Comparison of ENCODE assay signal across 8 cellular contexts in the genomic region with DNA sequence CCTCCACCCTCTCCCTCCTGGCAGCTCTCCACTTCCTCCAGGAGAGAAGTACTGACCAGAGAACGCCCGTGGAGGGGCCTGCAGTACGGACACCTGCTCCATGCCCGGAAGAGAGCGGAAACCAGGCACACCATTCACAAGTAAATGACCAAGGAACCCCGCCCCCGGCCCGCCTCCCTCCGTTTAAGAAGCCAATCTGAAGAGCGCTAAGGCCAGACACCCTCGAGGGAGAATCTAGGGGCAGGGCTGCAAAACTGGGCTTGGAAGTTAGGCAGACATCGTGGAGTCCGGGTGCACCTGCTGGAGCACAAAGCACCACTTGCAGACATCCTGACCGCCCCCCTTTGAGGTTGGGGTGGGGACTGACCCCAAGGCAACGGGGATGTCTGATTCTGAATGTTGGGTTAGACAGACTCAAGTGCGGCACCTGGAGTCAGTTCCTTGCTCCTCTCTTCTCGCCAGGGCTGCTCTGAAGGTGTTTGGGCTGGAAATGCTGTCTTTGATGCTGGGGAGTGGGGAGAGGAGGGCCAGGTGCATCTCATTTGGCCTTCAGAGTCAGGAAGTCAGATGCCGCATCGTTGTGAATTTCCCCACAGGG. TPM values are rescaled to one million over a fixed set of nuclear protein-coding genes. Genes with fewer than 3 reads are reported as not detected.
DNase-seq lines count a peak whose midpoint lies in the region; ATAC-seq and TF ChIP-seq lines count a peak whose summit lies in the region.

No MANE protein-coding gene starts in this region.

- CTCF ChIA-PET in activated CD8-positive, alpha-beta T cell treated with anti-CD3 and anti-CD28 coated beads, Interleukin-2, amount 10 ng/mL, durations not matched to agents 7 days and 5 days (lab: Charles Lee) = interaction anchor here (1.1 to 2.9 kb wide), 5 partner anchors 15 to 300 kb away, joined by 4 to 18 read pairs (median 10); no protein-coding TSS in a partner anchor

- peak overlapping the region; percentile 90 for H3K27ac Mint-ChIP-seq in activated CD8-positive, alpha-beta T cell treated with anti-CD3 and anti-CD28 coated beads, Interleukin-2, amount 10 ng/mL, durations not matched to agents 7 days and 5 days

- POLR2A ChIA-PET in activated CD8-positive, alpha-beta T cell treated with anti-CD3 and anti-CD28 coated beads, Interleukin-2, amount 10 ng/mL, durations not matched to agents 7 days and 5 days (lab: Charles Lee) = interaction anchor here (0.6 to 2.3 kb wide), 5 partner anchors 10 to 42 kb away, joined by 3 to 10 read pairs (median 5); a partner anchor contains a TSS

- H3K9me3 ChIP-seq in effector memory CD4-positive, alpha-beta T cell (ENCODE audit: control insufficient read depth, low read length) = no peaks in the 10 kb centered on the region
- H3K9me3 ChIP-seq in mesodermal cell (ENCODE audit: control insufficient read depth, low read length) = no peaks in the 10 kb centered on the region

- peaks cover 29% of the 10 kb centered on the region for H3K36me3 Mint-ChIP-seq in activated CD8-positive, alpha-beta T cell treated with anti-CD3 and anti-CD28 coated beads, Interleukin-2, amount 10 ng/mL, durations not matched to agents 7 days and 5 days (ENCODE audit: low read depth)

- no peaks in the 10 kb centered on the region for H3K9me3 Mint-ChIP-seq in activated CD8-positive, alpha-beta T cell treated with anti-CD3 and anti-CD28 coated beads, Interleukin-2, amount 10 ng/mL, durations not matched to agents 7 days and 5 days (ENCODE audit: insufficient read depth)

- H3K27me3 Mint-ChIP-seq in activated CD8-positive, alpha-beta T cell treated with anti-CD3 and anti-CD28 coated beads, Interleukin-2, amount 10 ng/mL, durations not matched to agents 7 days and 5 days (ENCODE audit: low read depth) = no peaks in the 10 kb centered on the region

- H3K4me1 ChIP-seq in effector memory CD4-positive, alpha-beta T cell (ENCODE audit: control insufficient read depth, insufficient read depth, low read length, poor library complexity, severe bottlenecking) = peaks cover 18% of the 10 kb centered on the region
- peaks cover 33% of the 10 kb centered on the region for H3K4me1 ChIP-seq in mesodermal cell (ENCODE audit: control insufficient read depth, insufficient read depth, low read length, poor library complexity, severe bottlenecking)

- DNase-seq in AG08396 (ENCODE audit: low spot score) (peak; percentile 87), NCI-H82 treated with DMSO at 0.1 percent for 48 hours (lab: John Stamatoyannopoulos, UW; ENCODE audit: unreplicated experiment) (peak; percentile 77)
- DNase-seq in activated CD8-positive, alpha-beta T cell treated with anti-CD3 and anti-CD28 coated beads, Interleukin-2, amount 10 ng/mL, durations not matched to agents 7 days and 5 days = peak; percentile 90
- DNase-seq in effector memory CD4-positive, alpha-beta T cell = peak; percentile 63 to 74 (median 72)
- peak; percentile 70 to 76 for DNase-seq in stimulated activated CD8-positive, alpha-beta memory T cell treated with anti-CD3 and anti-CD28 coated beads, Interleukin-15, amount 100 ng/mL, for 48 hours (ENCODE audit: low read depth in 2 of 2)

- peak; percentile 59 for TF ChIP-seq POLR2A in GM18951 (IDR thresholded peaks at IDR 0.05; ENCODE audit: extremely low read depth, insufficient read depth, insufficient read length)

- H3K27ac ChIP-seq in effector memory CD4-positive, alpha-beta T cell (ENCODE audit: insufficient read depth, low read length, poor library complexity, severe bottlenecking) = peak overlapping the region; percentile 76
- H3K27ac ChIP-seq in mesodermal cell (ENCODE audit: low read depth, low read length, severe bottlenecking) = peak overlapping the region; percentile 76

- H3K4me3 Mint-ChIP-seq in activated CD8-positive, alpha-beta T cell treated with anti-CD3 and anti-CD28 coated beads, Interleukin-2, amount 10 ng/mL, durations not matched to agents 7 days and 5 days = peak overlapping the region; percentile 88

- peak overlapping the region; percentile 95 for H3K4me3 ChIP-seq in effector memory CD4-positive, alpha-beta T cell (ENCODE audit: insufficient read depth, low read depth, low read length, poor library complexity, severe bottlenecking)
- H3K4me3 ChIP-seq in mesodermal cell (ENCODE audit: extremely low read depth, insufficient read depth, low read length, poor library complexity, severe bottlenecking) = peak overlapping the region; percentile 91

- no peaks in the 10 kb centered on the region for H3K27me3 ChIP-seq in effector memory CD4-positive, alpha-beta T cell (replicated peaks; ENCODE audit: control insufficient read depth, insufficient read depth, low read length, poor library complexity, severe bottlenecking)

- H3K36me3 ChIP-seq in effector memory CD4-positive, alpha-beta T cell (ENCODE audit: control insufficient read depth, insufficient read depth, low read length) = peaks cover 8% of the 10 kb centered on the region
- peaks cover 42% of the 10 kb centered on the region for H3K36me3 ChIP-seq in mesodermal cell (ENCODE audit: control insufficient read depth, insufficient read depth, low read length)

- 2 to 5% methylated on average over 13 of the region's 19 CpGs for WGBS in mesodermal cell (ENCODE audit: insufficient coverage in 2 of 2), 2 experiments

- ATAC-seq in HG03565 (IDR thresholded peaks at IDR 0.05; ENCODE audit: unreplicated experiment) = peak; percentile 17
- ATAC-seq in activated CD8-positive, alpha-beta T cell treated with anti-CD3 and anti-CD28 coated beads, Interleukin-2, amount 10 ng/mL, durations not matched to agents 7 days and 5 days = peak; percentile 77

- H3K4me1 Mint-ChIP-seq in activated CD8-positive, alpha-beta T cell treated with anti-CD3 and anti-CD28 coated beads, Interleukin-2, amount 10 ng/mL, durations not matched to agents 7 days and 5 days (ENCODE audit: low read depth) = peaks cover 36% of the 10 kb centered on the region

- in situ Hi-C loops in GM18951 (cut with MboI; ENCODE audit: low sequenced_read_pairs, unreplicated experiment) = no loop called here

RNA-seq across cellular contexts. Expression of a gene that starts 1.0 kb away (rescaled TPM):
- 10 to 100 TPM; 39.2 to 43.6 TPM for total RNA-seq in activated CD8-positive, alpha-beta T cell treated with anti-CD3 and anti-CD28 coated beads, Interleukin-2, amount 10 ng/mL, durations not matched to agents 7 days and 5 days
- 19.1 TPM for polyA plus RNA-seq in mesodermal cell (2013, experiment 1 of 2)
- 15.6 TPM for polyA plus RNA-seq in mesodermal cell (2013, experiment 2 of 2)

RNA-seq across cellular contexts. Expression of a gene that starts 24.9 kb away (rescaled TPM):
- under 1 TPM; 0.52 to 0.74 TPM for total RNA-seq in activated CD8-positive, alpha-beta T cell treated with anti-CD3 and anti-CD28 coated beads, Interleukin-2, amount 10 ng/mL, durations not matched to agents 7 days and 5 days
- 0.29 TPM for polyA plus RNA-seq in mesodermal cell (2013, experiment 1 of 2)
- 0.20 TPM for polyA plus RNA-seq in mesodermal cell (2013, experiment 2 of 2)

RNA-seq across cellular contexts. Expression of a gene that starts 40.5 kb away (rescaled TPM):
- 1,000 to 10,000 TPM; 5,147 to 5,318 TPM for total RNA-seq in activated CD8-positive, alpha-beta T cell treated with anti-CD3 and anti-CD28 coated beads, Interleukin-2, amount 10 ng/mL, durations not matched to agents 7 days and 5 days
- polyA plus RNA-seq in mesodermal cell (2013, experiment 1 of 2) = 2,748 TPM
- 2,271 TPM for polyA plus RNA-seq in mesodermal cell (2013, experiment 2 of 2)

Comparison
In these comparisons a context has a peak if more than half of its experiments do, and no peak if none do; other contexts are left out.
1. Peak in every context shown above with its lines: DNase-seq, ATAC-seq, H3K4me3 ChIP-seq and H3K27ac ChIP-seq.